Comparison of ENCODE assay signal across 9 cellular contexts in the genomic region with DNA sequence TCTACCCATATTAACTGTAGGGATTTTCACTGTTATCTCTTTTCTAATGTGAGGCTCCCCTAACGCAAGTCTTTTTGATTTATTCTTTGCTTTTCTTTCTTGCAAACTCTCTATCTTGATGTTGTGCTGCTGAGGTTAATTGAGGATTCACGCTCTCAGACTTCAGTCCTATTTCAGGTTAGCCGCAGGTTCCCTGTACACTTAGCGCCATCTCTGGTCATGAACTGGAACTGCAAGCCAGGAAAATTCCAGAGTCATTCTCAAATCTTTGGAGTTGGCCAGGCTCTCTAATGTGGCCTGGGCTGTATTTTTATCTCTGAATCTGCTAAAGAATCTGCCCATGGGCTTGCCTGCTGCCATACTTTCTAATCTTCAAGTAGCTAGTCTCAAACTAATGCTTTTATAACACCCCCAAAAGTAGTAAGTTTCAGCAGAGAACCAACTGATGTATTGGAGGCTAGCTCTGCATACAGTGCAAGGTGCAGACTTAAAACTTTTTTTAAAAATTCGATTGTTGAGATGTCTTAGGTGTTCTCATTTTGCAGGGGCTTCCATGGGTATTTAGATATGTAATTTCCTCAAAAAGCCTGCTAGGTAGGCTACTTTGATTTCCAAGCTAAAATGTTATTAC.
A peak's percentile ranks its signal among the peaks of the same experiment; 100 is the strongest.
DNase-seq lines count a peak whose midpoint lies in the region; ATAC-seq and TF ChIP-seq lines count a peak whose summit lies in the region.
"Had no signal": no experiment of that assay in that cellular context is flagged by ENCODE, and none has a peak within 500 bp of the region (broad histone marks: within the 10 kb centered on the region; RNA-seq: fewer than 3 reads in every experiment).

No MANE protein-coding gene starts in this region.

- no peaks in the 10 kb centered on the region for H3K27me3 ChIP-seq in left lung

- H3K27me3 Mint-ChIP-seq in Calu3 (ENCODE audit: unreplicated experiment), result no peaks in the 10 kb centered on the region

- TF ChIP-seq CTCF in Calu3 (IDR thresholded peaks at IDR 0.05; ENCODE audit: unreplicated experiment) (peak; percentile 79), left lung (IDR thresholded peaks at IDR 0.05) (peak; percentile 62 to 88)

- H3K9me3 Mint-ChIP-seq in Calu3 (ENCODE audit: low read depth, unreplicated experiment), result no peaks in the 10 kb centered on the region

- CTCF ChIA-PET in Calu3 (lab: Charles Lee), result interaction anchor here (0.6 to 0.7 kb wide), 2 partner anchors 93 to 1549 kb away, joined by 3 to 5 read pairs; no protein-coding TSS in a partner anchor

- H3K36me3 Mint-ChIP-seq in Calu3 (ENCODE audit: insufficient read depth, unreplicated experiment), result no peaks in the 10 kb centered on the region
- H3K36me3 Mint-ChIP-seq: naive B cell had no signal

- H3K4me1 Mint-ChIP-seq in Calu3 (ENCODE audit: low read depth, unreplicated experiment), result no peaks in the 10 kb centered on the region
- H3K4me1 Mint-ChIP-seq: naive B cell had no signal

- H3K27ac ChIP-seq in left lung, result no peak overlapping the region

- no peak overlapping the region for H3K4me3 ChIP-seq in left lung

- intact Hi-C loops in Calu3 (cut with micrococcal nuclease; ENCODE audit: unreplicated experiment), result loop anchor here (2.0 to 10.0 kb wide), 2 partner anchors 623 to 717 kb away; no protein-coding TSS in a partner anchor
- intact Hi-C loops in left lung (cut with DNase I), result no loop called here

- no TSS peak for BruUV-seq in Calu3 (replicated peaks; lab: Mats Ljungman, UMichigan)

- no peaks in the 10 kb centered on the region for H3K36me3 ChIP-seq in left lung

- H3K9me3 ChIP-seq in left lung, result no peaks in the 10 kb centered on the region

- in situ Hi-C loops in KBM-7 (cut with MboI; ENCODE audit: low pct_unique_long_range_greater_than_20kb, low sequenced_read_pairs), result no loop called here

- H3K27ac Mint-ChIP-seq in Calu3 (ENCODE audit: unreplicated experiment), result no peak overlapping the region
- H3K27ac Mint-ChIP-seq: naive B cell had no signal

- H3K4me3 Mint-ChIP-seq in Calu3 (ENCODE audit: low read depth, unreplicated experiment), result no peak overlapping the region
- H3K4me3 Mint-ChIP-seq: naive B cell had no signal

- no peaks in the 10 kb centered on the region for H3K4me1 ChIP-seq in left lung

- ATAC-seq in GM18870 (IDR thresholded peaks at IDR 0.05; ENCODE audit: unreplicated experiment), result peak; percentile 55
- ATAC-seq in left lung, result peak; percentile 85
- ATAC-seq in HG03108 (IDR thresholded peaks at IDR 0.05; ENCODE audit: unreplicated experiment), result no peak
- ATAC-seq in activated CD4-positive, CD25-positive, alpha-beta regulatory T cell treated with anti-CD3 and anti-CD28 coated beads, Interleukin-2, amount 50 U/mL, for 24 hours, result no peak

- peak; percentile 35 for DNase-seq in Calu3
- DNase-seq in KBM-7, result peak; percentile 35
- peak; percentile 61 for DNase-seq in astrocyte of the hippocampus (ENCODE audit: low read depth, low spot score)
- no peak for DNase-seq in left lung
- no peak for DNase-seq in AG08395 (ENCODE audit: low spot score)
- DNase-seq: naive B cell had no signal

Comparison
In these comparisons a context has a peak if more than half of its experiments do, and no peak if none do; other contexts are left out.
1. DNase-seq: peak in Calu3 (single experiment), KBM-7 (single experiment) and astrocyte of the hippocampus (single experiment); none in left lung (0 of 2) and AG08395 (single experiment).
2. ATAC-seq: peak in GM18870 (single experiment) and left lung (single experiment); none in HG03108 (single experiment) and activated CD4-positive, CD25-positive, alpha-beta regulatory T cell treated with anti-CD3 and anti-CD28 coated beads, Interleukin-2, amount 50 U/mL, for 24 hours (0 of 2).